Comparison of ENCODE assay signal across 8 cellular contexts in the genomic region with DNA sequence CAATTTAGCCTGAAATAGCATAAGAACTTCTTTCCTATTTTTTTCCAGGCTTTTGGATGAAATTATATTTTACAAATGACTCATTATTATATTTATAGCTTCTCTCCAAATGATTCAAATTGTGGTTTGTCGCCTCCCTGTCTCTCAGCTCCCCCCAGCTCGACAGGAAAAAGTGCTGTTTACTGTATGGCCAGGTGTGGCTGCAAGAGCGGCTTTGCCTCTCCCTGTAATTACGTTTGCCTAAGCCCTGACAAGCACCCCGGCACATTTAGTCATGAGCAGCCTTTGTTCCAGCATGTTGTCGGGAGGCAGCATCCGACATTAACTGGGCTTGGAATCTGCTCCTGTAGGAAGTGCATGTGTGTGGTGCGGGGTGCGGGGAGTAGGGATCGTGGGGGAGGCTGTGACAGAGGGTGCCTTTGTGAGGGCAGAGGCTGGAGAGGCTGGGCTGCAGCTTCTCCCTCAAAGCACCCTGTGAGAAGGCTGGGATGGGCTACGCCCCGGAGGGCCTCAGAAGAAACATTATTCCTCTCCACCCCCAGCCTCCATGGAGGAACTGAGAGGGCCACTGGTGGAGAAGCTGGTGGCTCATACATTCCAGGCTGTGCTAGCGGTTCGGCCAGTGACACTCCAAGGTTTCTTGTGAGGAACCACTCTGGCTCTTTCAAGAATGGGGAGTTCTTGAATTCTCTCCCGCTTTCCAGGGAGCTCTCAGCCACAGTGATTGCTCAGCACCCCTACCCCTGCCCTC. TPM values are rescaled to one million over a fixed set of nuclear protein-coding genes. Genes with fewer than 3 reads are reported as not detected.
DNase-seq lines count a peak whose midpoint lies in the region; ATAC-seq and TF ChIP-seq lines count a peak whose summit lies in the region.

No MANE protein-coding gene starts in this region.

- peaks cover 0 to 1% of the 10 kb centered on the region in 2 donors for H3K9me3 Mint-ChIP-seq in effector memory CD8-positive, alpha-beta T cell

- TF ChIP-seq CTCF in GM10266 (IDR thresholded peaks at IDR 0.05; ENCODE audit: control insufficient read depth, insufficient read depth, low read depth, missing control alignments), result no peak

- peaks cover 6 to 11% of the 10 kb centered on the region in 2 donors for H3K4me1 Mint-ChIP-seq in effector memory CD8-positive, alpha-beta T cell (ENCODE audit: low read depth in 2 of 2)

- H3K27me3 Mint-ChIP-seq in effector memory CD8-positive, alpha-beta T cell, result peaks cover 0 to 16% of the 10 kb centered on the region in 2 donors

- DNase-seq in CD1c-positive myeloid dendritic cell (ENCODE audit: extremely low spot score) (peak; percentile 75), LoVo (ENCODE audit: low spot score) (peak; percentile 72), SK-MEL-5 (ENCODE audit: low read depth, low spot score) (peak; percentile 46), myocyte (ENCODE audit: low read depth) (peak; percentile 68), GM10266 (ENCODE audit: extremely low spot score) (no peak)
- DNase-seq in effector memory CD8-positive, alpha-beta T cell, result no peak

- ATAC-seq in effector memory CD8-positive, alpha-beta T cell (replicated peaks), result peak; percentile 65
- no peak for ATAC-seq in HG03442 (IDR thresholded peaks at IDR 0.05; ENCODE audit: unreplicated experiment)
- no peak for ATAC-seq in GM21737 (IDR thresholded peaks at IDR 0.05; ENCODE audit: unreplicated experiment)

- peaks cover 2% of the 10 kb centered on the region for H3K36me3 Mint-ChIP-seq in effector memory CD8-positive, alpha-beta T cell (ENCODE audit: insufficient read depth)

- peak overlapping the region in 1 of 2 donors; percentile 73 for H3K27ac Mint-ChIP-seq in effector memory CD8-positive, alpha-beta T cell

- no peak overlapping the region for H3K4me3 Mint-ChIP-seq in effector memory CD8-positive, alpha-beta T cell

- in situ Hi-C loops in SK-MEL-5 (cut with HindIII; ENCODE audit: low pct_unique_long_range_greater_than_20kb, low sequenced_read_pairs), result no loop called here

RNA-seq across cellular contexts. Expression of a gene that starts 42.1 kb away (rescaled TPM):
- 27.8 and 29.6 TPM in 2 replicates for total RNA-seq in SK-MEL-5 (2014; rRNA removed; shearing (Covaris generic))
- polyA plus RNA-seq in SK-MEL-5 (2015; cell fraction: cytosol; rRNA removed), result 83.6 and 95.1 TPM in 2 replicates
- polyA plus RNA-seq in SK-MEL-5 (2015; cell fraction: nucleus; rRNA removed), result 69.2 and 87.3 TPM in 2 replicates
- total RNA-seq in myocyte, result 37.9 and 43.4 TPM in 2 replicates
- polyA plus RNA-seq in myocyte (2012), result 72.8 TPM

RNA-seq across cellular contexts. Expression of a gene that starts 52.8 kb away (rescaled TPM):
- total RNA-seq in SK-MEL-5 (2014; rRNA removed; shearing (Covaris generic)), result 12.9 and 19.3 TPM in 2 replicates
- 16.8 and 19.2 TPM in 2 replicates for polyA plus RNA-seq in SK-MEL-5 (2015; cell fraction: cytosol; rRNA removed)
- polyA plus RNA-seq in SK-MEL-5 (2015; cell fraction: nucleus; rRNA removed), result 11.0 and 21.3 TPM in 2 replicates
- 4.1 and 7.0 TPM in 2 replicates for total RNA-seq in myocyte
- 3.4 TPM for polyA plus RNA-seq in myocyte (2012)

Comparison
In these comparisons a context has a peak if more than half of its experiments do, and no peak if none do; other contexts are left out.
1. DNase-seq: peak in CD1c-positive myeloid dendritic cell (single experiment), LoVo (single experiment), SK-MEL-5 (single experiment) and myocyte (single experiment); none in effector memory CD8-positive, alpha-beta T cell (0 of 3) and GM10266 (single experiment).